Comparison of ENCODE assay signal across 20 cellular contexts in genomic region chr6:136604328-136604825, GRCh38. TPM values are rescaled to one million over a fixed set of nuclear protein-coding genes. Genes with fewer than 3 reads are reported as not detected.
DNase-seq lines count a peak whose midpoint lies in the region; ATAC-seq and TF ChIP-seq lines count a peak whose summit lies in the region.
"Had no signal": no experiment of that assay in that cellular context is flagged by ENCODE, and none has a peak within 500 bp of the region (broad histone marks: within the 10 kb centered on the region; RNA-seq: fewer than 3 reads in every experiment).

No MANE protein-coding gene starts in this region.

- H3K4me1 Mint-ChIP-seq in activated CD8-positive, alpha-beta T cell treated with anti-CD3 and anti-CD28 coated beads, Interleukin-2, amount 10 ng/mL, durations not matched to agents 7 days and 5 days (ENCODE audit: low read depth) = peaks cover 4% of the 10 kb centered on the region

- H3K18ac ChIP-seq in mesenchymal stem cell (ENCODE audit: low read depth in 1 of 2, low read length in 2 of 2) = no peak overlapping the region

- H3K27ac ChIP-seq in adrenal gland (peak overlapping the region in 3 of 5 donors; percentile 3 to 61 (median 58)), mesenchymal stem cell (ENCODE audit: low read length, poor library complexity, severe bottlenecking) (peak overlapping the region; percentile 42), thyroid gland (peak overlapping the region in 2 of 3 donors; percentile 68 to 78)
- H3K27ac ChIP-seq: KMS-11, SJSA1 had no signal

- H2BK5ac ChIP-seq in mesenchymal stem cell (ENCODE audit: low read depth, low read length, poor library complexity, severe bottlenecking) = no peak overlapping the region

- H3K4me3 ChIP-seq in adrenal gland (no peak overlapping the region), mesenchymal stem cell (ENCODE audit: insufficient read depth in 1 of 2, low read depth in 1 of 2, low read length in 2 of 2) (no peak overlapping the region), thyroid gland (replicated peaks in 1 of 3) (no peak overlapping the region)
- H3K4me3 ChIP-seq: BLaER1 treated with 17β-estradiol and CSF1 and Interleukin-3, amounts not matched to agents 10 nM and 100 nM; GM12878; SJSA1 had no signal

- H3K14ac ChIP-seq in mesenchymal stem cell (ENCODE audit: low read length in 2 of 2) = no peak overlapping the region

- no peak overlapping the region for H4K8ac ChIP-seq in mesenchymal stem cell (ENCODE audit: low read length)

- H3K36me3 ChIP-seq in adrenal gland (replicated peaks in 1 of 2) (peaks cover 0 to 55% of the 10 kb centered on the region in 2 donors), mesenchymal stem cell (ENCODE audit: control insufficient read depth in 1 of 2, insufficient read depth in 2 of 2, low read depth in 1 of 2, low read length in 2 of 2) (no peaks in the 10 kb centered on the region), thyroid gland (no peaks in the 10 kb centered on the region)

- no peak overlapping the region for H4K91ac ChIP-seq in mesenchymal stem cell (ENCODE audit: low read length)

- TF ChIP-seq CTCF in adrenal gland (IDR thresholded peaks at IDR 0.05) = no peak
- TF ChIP-seq CTCF in thyroid gland (IDR thresholded peaks at IDR 0.05) = no peak

- H3K9me3 Mint-ChIP-seq in activated CD8-positive, alpha-beta T cell treated with anti-CD3 and anti-CD28 coated beads, Interleukin-2, amount 10 ng/mL, durations not matched to agents 7 days and 5 days (ENCODE audit: insufficient read depth) = no peaks in the 10 kb centered on the region
- H3K9me3 Mint-ChIP-seq: CD8-positive, alpha-beta memory T cell had no signal

- no peak overlapping the region for H3K9ac ChIP-seq in mesenchymal stem cell (ENCODE audit: low read length)
- H3K9ac ChIP-seq: BLaER1 treated with 17β-estradiol and CSF1 and Interleukin-3, amounts not matched to agents 10 nM and 100 nM; KMS-11 had no signal

- no peaks in the 10 kb centered on the region for H3K9me3 ChIP-seq in adrenal gland (replicated peaks in 1 of 3)
- no peaks in the 10 kb centered on the region for H3K9me3 ChIP-seq in mesenchymal stem cell (ENCODE audit: control insufficient read depth, low read length)
- H3K9me3 ChIP-seq in thyroid gland = no peaks in the 10 kb centered on the region
- H3K9me3 ChIP-seq: BLaER1 treated with 17β-estradiol and CSF1 and Interleukin-3, amounts not matched to agents 10 nM and 100 nM; SJSA1 had no signal

- peaks cover 7% of the 10 kb centered on the region for H3K36me3 Mint-ChIP-seq in activated CD8-positive, alpha-beta T cell treated with anti-CD3 and anti-CD28 coated beads, Interleukin-2, amount 10 ng/mL, durations not matched to agents 7 days and 5 days (ENCODE audit: low read depth)

- peak overlapping the region in 1 of 2 experiments; percentile 49 for H2BK12ac ChIP-seq in mesenchymal stem cell (ENCODE audit: low read length in 2 of 2)

- peak; percentile 50 for DNase-seq in DMS 273 (lab: John Stamatoyannopoulos, UW; ENCODE audit: unreplicated experiment)
- DNase-seq in DMS 273 treated with DMSO at 0.1 percent for 48 hours (lab: John Stamatoyannopoulos, UW) = no peak
- peak in 1 of 7 donors; percentile 13 for DNase-seq in adrenal gland
- peak; percentile 37 for DNase-seq in mesenchymal stem cell
- DNase-seq in thyroid gland = no peak
- DNase-seq in activated CD8-positive, alpha-beta T cell treated with anti-CD3 and anti-CD28 coated beads, Interleukin-2, amount 10 ng/mL, durations not matched to agents 7 days and 5 days = no peak
- DNase-seq: 8988T; CD8-positive, alpha-beta memory T cell; DMS79 treated with DMSO at 0.1 percent for 48 hours; IMR-90; NCI-H1105; NCI-H2029; NCI-H526; OCI-M1 had no signal

- POLR2A ChIA-PET in activated CD8-positive, alpha-beta T cell treated with anti-CD3 and anti-CD28 coated beads, Interleukin-2, amount 10 ng/mL, durations not matched to agents 7 days and 5 days (lab: Charles Lee) = no interaction called here

- intact Hi-C loops in adrenal gland (cut with DNase I) (no loop called here), thyroid gland (cut with DNase I) (no loop called here)

- no peaks in the 10 kb centered on the region for H3K27me3 Mint-ChIP-seq in activated CD8-positive, alpha-beta T cell treated with anti-CD3 and anti-CD28 coated beads, Interleukin-2, amount 10 ng/mL, durations not matched to agents 7 days and 5 days (ENCODE audit: low read depth)

- no peak overlapping the region for H2BK15ac ChIP-seq in mesenchymal stem cell (ENCODE audit: low read depth, poor library complexity, severe bottlenecking)

- no peak overlapping the region for H2AK5ac ChIP-seq in mesenchymal stem cell (ENCODE audit: low read length, severe bottlenecking)

- peaks cover 4% of the 10 kb centered on the region for H3K79me1 ChIP-seq in mesenchymal stem cell (replicated peaks; ENCODE audit: low read length, poor library complexity, severe bottlenecking)

- H3K4ac ChIP-seq in mesenchymal stem cell (ENCODE audit: low read depth in 1 of 2, low read length in 2 of 2) = no peak overlapping the region

- no peak overlapping the region for H3K27ac Mint-ChIP-seq in activated CD8-positive, alpha-beta T cell treated with anti-CD3 and anti-CD28 coated beads, Interleukin-2, amount 10 ng/mL, durations not matched to agents 7 days and 5 days

- no peak overlapping the region for H2BK120ac ChIP-seq in mesenchymal stem cell (ENCODE audit: low read depth, low read length)

- no peak for TF ChIP-seq POLR2A in adrenal gland (IDR thresholded peaks at IDR 0.05)
- no peak for TF ChIP-seq POLR2A in thyroid gland (IDR thresholded peaks at IDR 0.05)
- TF ChIP-seq POLR2A in GM18505 (IDR thresholded peaks at IDR 0.05; ENCODE audit: borderline replicate concordance, extremely low read depth, insufficient read depth, insufficient read length) = no peak

- H2AFZ ChIP-seq in mesenchymal stem cell (ENCODE audit: low read depth, low read length) = no peak overlapping the region

- no peak overlapping the region for H3K4me2 ChIP-seq in mesenchymal stem cell (ENCODE audit: low read length, poor library complexity, severe bottlenecking)
- H3K4me2 ChIP-seq: KMS-11 had no signal

- WGBS in adrenal gland, 4 donors = 75 to 91% (median 86%) methylated on average over 1 of the region's 1 CpG
- WGBS in mesenchymal stem cell = 58% methylated on average over 1 of the region's 1 CpG
- 68 to 86% methylated on average over 1 of the region's 1 CpG for WGBS in thyroid gland, 2 donors

- no peaks in the 10 kb centered on the region for H3K27me3 ChIP-seq in adrenal gland
- H3K27me3 ChIP-seq in mesenchymal stem cell (ENCODE audit: control insufficient read depth in 1 of 2, insufficient read depth in 1 of 2, low read length in 2 of 2) = no peaks in the 10 kb centered on the region
- H3K27me3 ChIP-seq in thyroid gland = no peaks in the 10 kb centered on the region
- H3K27me3 ChIP-seq: BLaER1 treated with 17β-estradiol and CSF1 and Interleukin-3, amounts not matched to agents 10 nM and 100 nM; SJSA1 had no signal

- H3K4me1 ChIP-seq in adrenal gland (replicated peaks in 1 of 2) (peaks cover 32 to 66% of the 10 kb centered on the region in 2 donors), mesenchymal stem cell (ENCODE audit: control insufficient read depth, insufficient read depth, low read depth, low read length) (peaks cover 9% of the 10 kb centered on the region), thyroid gland (peaks cover 61 to 74% of the 10 kb centered on the region in 2 donors)

- CTCF ChIA-PET in activated CD8-positive, alpha-beta T cell treated with anti-CD3 and anti-CD28 coated beads, Interleukin-2, amount 10 ng/mL, durations not matched to agents 7 days and 5 days (lab: Charles Lee) = interaction anchor here (1.0 to 1.8 kb wide), 2 partner anchors 11 to 40 kb away, joined by 4 to 5 read pairs; no protein-coding TSS in a partner anchor

- no peak overlapping the region for H3K23ac ChIP-seq in mesenchymal stem cell (ENCODE audit: low read length in 2 of 2)

- no peak overlapping the region for H3K4me3 Mint-ChIP-seq in activated CD8-positive, alpha-beta T cell treated with anti-CD3 and anti-CD28 coated beads, Interleukin-2, amount 10 ng/mL, durations not matched to agents 7 days and 5 days
- H3K4me3 Mint-ChIP-seq: CD8-positive, alpha-beta memory T cell had no signal

- ATAC-seq in GM18511 (IDR thresholded peaks at IDR 0.05; ENCODE audit: unreplicated experiment) (no peak), GM18505 (IDR thresholded peaks at IDR 0.05; ENCODE audit: unreplicated experiment) (no peak)
- ATAC-seq in activated CD8-positive, alpha-beta T cell treated with anti-CD3 and anti-CD28 coated beads, Interleukin-2, amount 10 ng/mL, durations not matched to agents 7 days and 5 days = no peak
- ATAC-seq: GM12878 had no signal

RNA-seq across cellular contexts. Expression of gene MAP7, which starts 54.2 kb away (rescaled TPM):
- total RNA-seq in adrenal gland = 10 to 100 TPM in 7 of 8 donors, 1 to 10 TPM in 1; 9.8 to 26.4 (median 11.9) TPM
- 10 to 100 TPM in 1 of 3 donors, 1 to 10 TPM in 2; 4.7 to 31.6 (median 9.1) TPM for polyA plus RNA-seq in adrenal gland
- polyA plus RNA-seq in mesenchymal stem cell (2013, experiment 1 of 2) = 0.61 TPM
- 0.55 TPM for polyA plus RNA-seq in mesenchymal stem cell (2013, experiment 2 of 2)
- total RNA-seq in thyroid gland = 10 to 100 TPM; 24.5 to 46.0 (median 36.0) TPM
- under 1 TPM; 0.31 to 0.45 TPM for total RNA-seq in activated CD8-positive, alpha-beta T cell treated with anti-CD3 and anti-CD28 coated beads, Interleukin-2, amount 10 ng/mL, durations not matched to agents 7 days and 5 days

Comparison
In these comparisons a context has a peak if more than half of its experiments do, and no peak if none do; other contexts are left out.
1. DNase-seq: peak in DMS 273 (single experiment) and mesenchymal stem cell (single experiment); none in DMS 273 treated with DMSO at 0.1 percent for 48 hours (single experiment), thyroid gland (0 of 2) and activated CD8-positive, alpha-beta T cell treated with anti-CD3 and anti-CD28 coated beads, Interleukin-2, amount 10 ng/mL, durations not matched to agents 7 days and 5 days (single experiment).
2. RNA of gene MAP7, which starts 54.2 kb away (total RNA-seq): 24.5 to 46.0 TPM in thyroid gland and 9.8 to 26.4 TPM in adrenal gland; 0.31 to 0.45 TPM in activated CD8-positive, alpha-beta T cell treated with anti-CD3 and anti-CD28 coated beads, Interleukin-2, amount 10 ng/mL, durations not matched to agents 7 days and 5 days; every median in the first group is over 4 times any median in the second.
3. Peak in every context shown above with its lines, with median percentiles within 50 percentile points of each other: H3K27ac ChIP-seq.